Comparison of ENCODE assay signal across 8 cellular contexts in genomic region chr19:7197169-7197759, GRCh38.
DNase-seq lines count a peak whose midpoint lies in the region; ATAC-seq and TF ChIP-seq lines count a peak whose summit lies in the region.

No MANE protein-coding gene starts in this region.

- H3K27ac Mint-ChIP-seq in activated CD4-positive, alpha-beta memory T cell treated with anti-CD3 and anti-CD28 coated beads, Interleukin-2, amount 10 ng/mL, durations not matched to agents 7 days and 5 days: peak overlapping the region; percentile 69

- H3K36me3 ChIP-seq in duodenal mucosa (ENCODE audit: control insufficient read depth in 1 of 2, insufficient read depth in 2 of 2, low read length in 2 of 2) (no peaks in the 10 kb centered on the region), liver (ENCODE audit: control insufficient read depth in 4 of 4, insufficient read depth in 3 of 4, low read depth in 1 of 4, low read length in 3 of 4) (no peaks in the 10 kb centered on the region)

- H3K36me3 Mint-ChIP-seq in activated CD4-positive, alpha-beta memory T cell treated with anti-CD3 and anti-CD28 coated beads, Interleukin-2, amount 10 ng/mL, durations not matched to agents 7 days and 5 days (ENCODE audit: low read depth): no peaks in the 10 kb centered on the region

- peaks cover 32% of the 10 kb centered on the region for H3K27me3 Mint-ChIP-seq in activated CD4-positive, alpha-beta memory T cell treated with anti-CD3 and anti-CD28 coated beads, Interleukin-2, amount 10 ng/mL, durations not matched to agents 7 days and 5 days

- TF ChIP-seq RAD21 in liver (IDR thresholded peaks at IDR 0.05): peak; percentile 21 to 31

- peak overlapping the region; percentile 57 for H3K4me3 ChIP-seq in AG04449 (ENCODE audit: low read depth, low read length)
- H3K4me3 ChIP-seq in duodenal mucosa (ENCODE audit: low read depth in 1 of 2, low read length in 2 of 2): peak overlapping the region; percentile 74 to 85
- peak overlapping the region in 2 of 3 donors; percentile 8 to 27 for H3K4me3 ChIP-seq in liver (ENCODE audit: low read depth in 1 of 3, low read length in 3 of 3)

- WGBS in liver: under 1% methylated on average over 21 of the region's 21 CpGs

- H3K4me3 Mint-ChIP-seq in activated CD4-positive, alpha-beta memory T cell treated with anti-CD3 and anti-CD28 coated beads, Interleukin-2, amount 10 ng/mL, durations not matched to agents 7 days and 5 days: peak overlapping the region; percentile 73

- H3K9me3 ChIP-seq in duodenal mucosa (ENCODE audit: control insufficient read depth in 1 of 2, low read length in 2 of 2): no peaks in the 10 kb centered on the region
- H3K9me3 ChIP-seq in liver (ENCODE audit: control insufficient read depth in 4 of 4, low read length in 3 of 4): no peaks in the 10 kb centered on the region

- no peak for TF ChIP-seq CTCF in AG04449 (IDR thresholded peaks at IDR 0.05; ENCODE audit: insufficient read depth, low read length, missing control alignments)
- no peak for TF ChIP-seq CTCF in liver (IDR thresholded peaks at IDR 0.05; ENCODE audit: low read depth, low read length, missing input control)

- CTCF ChIA-PET in AG04449 (lab: Yijun Ruan, JAX): interaction anchor here (1.3 kb wide), 1 partner anchor 9 kb away, joined by 5 read pairs; no protein-coding TSS in a partner anchor
- CTCF ChIA-PET in activated CD4-positive, alpha-beta memory T cell treated with anti-CD3 and anti-CD28 coated beads, Interleukin-2, amount 10 ng/mL, durations not matched to agents 7 days and 5 days (lab: Charles Lee): interaction anchor here (0.6 to 1.1 kb wide), 2 partner anchors 128 to 484 kb away, joined by 3 read pairs; partner anchors contain the start of genes TRAPPC5 and ZNF557

- H3K9me3 Mint-ChIP-seq in activated CD4-positive, alpha-beta memory T cell treated with anti-CD3 and anti-CD28 coated beads, Interleukin-2, amount 10 ng/mL, durations not matched to agents 7 days and 5 days: no peaks in the 10 kb centered on the region

- H3K27me3 ChIP-seq in duodenal mucosa (ENCODE audit: control insufficient read depth in 1 of 2, insufficient read depth in 2 of 2, low read length in 2 of 2) (no peaks in the 10 kb centered on the region), liver (ENCODE audit: control insufficient read depth in 4 of 4, insufficient read depth in 4 of 4, low read length in 3 of 4) (no peaks in the 10 kb centered on the region)

- H3K27ac ChIP-seq in duodenal mucosa (ENCODE audit: low read depth, low read length): peak overlapping the region; percentile 74
- peak overlapping the region; percentile 92 to 94 for H3K27ac ChIP-seq in liver (ENCODE audit: low read depth in 1 of 2, low read length in 2 of 2)

- POLR2A ChIA-PET in AG04449 (lab: Yijun Ruan, JAX): interaction anchor here (0.6 to 0.9 kb wide), 3 partner anchors 97 to 834 kb away, joined by 3 to 10 read pairs (median 3); partner anchors contain the start of genes INSR, PET100 and XAB2
- POLR2A ChIA-PET in activated CD4-positive, alpha-beta memory T cell treated with anti-CD3 and anti-CD28 coated beads, Interleukin-2, amount 10 ng/mL, durations not matched to agents 7 days and 5 days (lab: Charles Lee): interaction anchor here (0.8 kb wide), 1 partner anchor 128 kb away, joined by 3 read pairs; the partner anchor contains the start of gene ZNF557

- peak; percentile 59 for ATAC-seq in GM18907 (IDR thresholded peaks at IDR 0.05; ENCODE audit: unreplicated experiment)
- ATAC-seq in HG03159 (IDR thresholded peaks at IDR 0.05; ENCODE audit: unreplicated experiment): peak; percentile 48

- H3K4me1 Mint-ChIP-seq in activated CD4-positive, alpha-beta memory T cell treated with anti-CD3 and anti-CD28 coated beads, Interleukin-2, amount 10 ng/mL, durations not matched to agents 7 days and 5 days: peaks cover 19% of the 10 kb centered on the region

- peak; percentile 80 for DNase-seq in AG04449 (ENCODE audit: low read depth, low spot score)
- DNase-seq in NCI-H526 (lab: John Stamatoyannopoulos, UW): peak; percentile 64 to 83
- peak; percentile 85 for DNase-seq in activated CD4-positive, alpha-beta memory T cell treated with anti-CD3 and anti-CD28 coated beads, Interleukin-2, amount 10 ng/mL, durations not matched to agents 7 days and 5 days
- peak; percentile 90 for DNase-seq in stimulated activated CD4-positive, alpha-beta T cell treated with anti-CD3 and anti-CD28 coated beads, Interleukin-2, amount 100 ng/mL, for 4 hours (ENCODE audit: low read depth)

- peak overlapping the region; percentile 41 to 60 for H3K9ac ChIP-seq in duodenal mucosa (ENCODE audit: low read depth in 1 of 2, low read length in 2 of 2)
- peak overlapping the region in 1 of 2 donors; percentile 64 for H3K9ac ChIP-seq in liver (ENCODE audit: low read depth in 1 of 2, low read length in 2 of 2)

- H3K4me1 ChIP-seq in duodenal mucosa (ENCODE audit: control insufficient read depth in 1 of 2, insufficient read depth in 2 of 2, low read length in 2 of 2): peaks cover 14 to 28% of the 10 kb centered on the region in 2 donors
- peaks cover 0 to 34% (median 20%) of the 10 kb centered on the region in 4 donors for H3K4me1 ChIP-seq in liver (ENCODE audit: control insufficient read depth in 4 of 4, insufficient read depth in 4 of 4, low read length in 3 of 4)

TF ChIP-seq in liver, 16 proteins besides CTCF, POLR2A, EP300 and RAD21:
- TF ChIP-seq SP1 (IDR thresholded peaks at IDR 0.05): no peak
- TF ChIP-seq MAX (IDR thresholded peaks at IDR 0.05): peak; percentile 59
- TF ChIP-seq HNF4G (IDR thresholded peaks at IDR 0.05): no peak
- TF ChIP-seq HNF4A (conservative IDR thresholded peaks at IDR 0.05): no peak
- TF ChIP-seq YY1 (IDR thresholded peaks at IDR 0.05): peak; percentile 59
- TF ChIP-seq GABPA (IDR thresholded peaks at IDR 0.05 in 1 of 2, conservative IDR thresholded peaks at IDR 0.05 in 1 of 2): no peak
- no peak for TF ChIP-seq ZBTB33 (IDR thresholded peaks at IDR 0.05)
- TF ChIP-seq NR2F2 (IDR thresholded peaks at IDR 0.05): peak; percentile 35
- peak in 1 of 2 donors; percentile 15 for TF ChIP-seq EGR1 (IDR thresholded peaks at IDR 0.05; ENCODE audit: low read depth in 2 of 2)
- TF ChIP-seq JUND (IDR thresholded peaks at IDR 0.05): peak; percentile 19 to 24
- TF ChIP-seq REST (IDR thresholded peaks at IDR 0.05): no peak
- no peak for TF ChIP-seq ATF3 (IDR thresholded peaks at IDR 0.05)
- peak; percentile 32 to 41 for TF ChIP-seq RXRA (IDR thresholded peaks at IDR 0.05)
- TF ChIP-seq FOXA2 (IDR thresholded peaks at IDR 0.05): no peak
- peak; percentile 44 for TF ChIP-seq TAF1 (conservative IDR thresholded peaks at IDR 0.05)

Comparison
In these comparisons a context has a peak if more than half of its experiments do, and no peak if none do; other contexts are left out.
1. Peak in every context shown above with its lines: DNase-seq, ATAC-seq, H3K4me3 ChIP-seq and H3K27ac ChIP-seq.
2. H3K4me3 ChIP-seq: peak in every context shown above with its lines; median percentile 80 in duodenal mucosa; 57 in AG04449; 18 in liver.